8 cellular contexts compared by ENCODE assay signal in genomic region chr13:41017744-41018582, GRCh38. TPM values are rescaled to one million over a fixed set of nuclear protein-coding genes. Genes with fewer than 3 reads are reported as not detected.
DNase-seq lines count a peak whose midpoint lies in the region; ATAC-seq and TF ChIP-seq lines count a peak whose summit lies in the region.

No MANE protein-coding gene starts in this region.

- no peak for ATAC-seq in natural killer cell treated with Interleukin-12 subunit alpha and Interleukin-12 subunit beta and Interleukin-15 and Interleukin-18, amount 100 ng/mL, for 72 hours

- H4K20me1 ChIP-seq in Loucy (ENCODE audit: insufficient read depth, low read length, poor library complexity, severe bottlenecking): peaks cover 53% of the 10 kb centered on the region

- H3K36me3 Mint-ChIP-seq in Caco-2 (ENCODE audit: insufficient read depth, unreplicated experiment) (peaks cover 19% of the 10 kb centered on the region), HFFc6 (ENCODE audit: low read depth) (no peaks in the 10 kb centered on the region)
- peaks cover 14% of the 10 kb centered on the region for H3K36me3 Mint-ChIP-seq in natural killer cell treated with Interleukin-12 subunit alpha and Interleukin-12 subunit beta and Interleukin-15 and Interleukin-18, amount 100 ng/mL, for 72 hours

- TF ChIP-seq CTCF in Caco-2 (IDR thresholded peaks at IDR 0.05; ENCODE audit: insufficient read depth in 1 of 2, low read depth in 1 of 2, low read length in 1 of 2, severe bottlenecking in 1 of 2, unreplicated experiment in 1 of 2): no peak
- no peak for TF ChIP-seq CTCF in Loucy (conservative IDR thresholded peaks at IDR 0.05; ENCODE audit: low read length)
- TF ChIP-seq CTCF in breast epithelium (IDR thresholded peaks at IDR 0.05): no peak
- TF ChIP-seq CTCF in HFFc6 (IDR thresholded peaks at IDR 0.05): no peak

- no peak overlapping the region for H2AFZ ChIP-seq in Loucy (ENCODE audit: low read length)

- intact Hi-C loops in Caco-2 (cut with micrococcal nuclease; ENCODE audit: unreplicated experiment): loop anchor here (5.0 kb wide), 1 partner anchor 96 kb away; no protein-coding TSS in a partner anchor
- intact Hi-C loops in breast epithelium (cut with DNase I; ENCODE audit: low total_unique reads): no loop called here

- peak overlapping the region; percentile 71 for H3K4me2 ChIP-seq in Loucy (ENCODE audit: low read depth, low read length, poor library complexity, severe bottlenecking)

- H3K27ac ChIP-seq in breast epithelium: peak overlapping the region; percentile 70 to 90

- no peak for TF ChIP-seq POLR2A in breast epithelium (IDR thresholded peaks at IDR 0.05)

- peak overlapping the region; percentile 93 for H3K9ac ChIP-seq in Loucy (ENCODE audit: low read depth, low read length, poor library complexity, severe bottlenecking)

- H3K27me3 ChIP-seq in Caco-2 (replicated peaks; ENCODE audit: control insufficient read depth, insufficient read depth, low read length): no peaks in the 10 kb centered on the region
- no peaks in the 10 kb centered on the region for H3K27me3 ChIP-seq in Loucy (ENCODE audit: insufficient read depth, low read length, poor library complexity, severe bottlenecking)
- no peaks in the 10 kb centered on the region for H3K27me3 ChIP-seq in breast epithelium

- H3F3A ChIP-seq in Loucy (ENCODE audit: low read depth): peaks cover 3% of the 10 kb centered on the region; the same call in 1 of the 2 replicates

- H3K4me1 Mint-ChIP-seq in Caco-2 (ENCODE audit: low read depth, unreplicated experiment) (peaks cover 53% of the 10 kb centered on the region), HFFc6 (ENCODE audit: low read depth) (peaks cover 24% of the 10 kb centered on the region)
- peaks cover 40 to 53% of the 10 kb centered on the region in 2 donors for H3K4me1 Mint-ChIP-seq in natural killer cell treated with Interleukin-12 subunit alpha and Interleukin-12 subunit beta and Interleukin-15 and Interleukin-18, amount 100 ng/mL, for 72 hours (ENCODE audit: low read depth in 2 of 2)

- peak overlapping the region; percentile 88 for H3K27ac Mint-ChIP-seq in Caco-2 (ENCODE audit: unreplicated experiment)
- peak overlapping the region; percentile 91 to 97 for H3K27ac Mint-ChIP-seq in natural killer cell treated with Interleukin-12 subunit alpha and Interleukin-12 subunit beta and Interleukin-15 and Interleukin-18, amount 100 ng/mL, for 72 hours
- H3K27ac Mint-ChIP-seq in HFFc6: no peak overlapping the region

- H3K27me3 Mint-ChIP-seq in Caco-2 (ENCODE audit: insufficient read depth, unreplicated experiment): no peaks in the 10 kb centered on the region
- no peaks in the 10 kb centered on the region for H3K27me3 Mint-ChIP-seq in natural killer cell treated with Interleukin-12 subunit alpha and Interleukin-12 subunit beta and Interleukin-15 and Interleukin-18, amount 100 ng/mL, for 72 hours
- H3K27me3 Mint-ChIP-seq in HFFc6 (ENCODE audit: insufficient read depth): no peaks in the 10 kb centered on the region

- POLR2A ChIA-PET in Caco-2 (lab: Charles Lee): interaction anchor here (0.8 kb wide), 1 partner anchor 43 kb away, joined by 3 read pairs; the partner anchor contains the start of gene WBP4

- no peaks in the 10 kb centered on the region for H3K9me3 ChIP-seq in Caco-2
- H3K9me3 ChIP-seq in Loucy (ENCODE audit: insufficient read depth, low read depth, low read length): no peaks in the 10 kb centered on the region
- H3K9me3 ChIP-seq in breast epithelium: no peaks in the 10 kb centered on the region

- no TSS peak for BruUV-seq in Caco-2 (replicated peaks; lab: Mats Ljungman, UMichigan)

- H3K9me3 Mint-ChIP-seq in Caco-2 (ENCODE audit: unreplicated experiment) (no peaks in the 10 kb centered on the region), HFFc6 (no peaks in the 10 kb centered on the region)
- no peaks in the 10 kb centered on the region for H3K9me3 Mint-ChIP-seq in natural killer cell treated with Interleukin-12 subunit alpha and Interleukin-12 subunit beta and Interleukin-15 and Interleukin-18, amount 100 ng/mL, for 72 hours

- peaks cover 57% of the 10 kb centered on the region for H3K4me1 ChIP-seq in Caco-2
- H3K4me1 ChIP-seq in Loucy (ENCODE audit: insufficient read depth, low read length, poor library complexity, severe bottlenecking): peaks cover 40% of the 10 kb centered on the region
- H3K4me1 ChIP-seq in breast epithelium: peaks cover 0 to 13% of the 10 kb centered on the region in 2 donors

- DNase-seq in Caco-2: no peak
- DNase-seq in breast epithelium (ENCODE audit: low spot score in 2 of 2): no peak
- DNase-seq in natural killer cell treated with Interleukin-12 subunit alpha and Interleukin-12 subunit beta and Interleukin-15 and Interleukin-18, amount 100 ng/mL, for 72 hours (ENCODE audit: low spot score): no peak
- DNase-seq in DMS153 treated with DMSO at 0.1 percent for 48 hours (lab: John Stamatoyannopoulos, UW; ENCODE audit: unreplicated experiment): no peak
- DNase-seq in HFFc6: no peak
- no peak for DNase-seq in NCI-H510A treated with DMSO at 0.1 percent for 48 hours (lab: John Stamatoyannopoulos, UW)
- DNase-seq in anterior cingulate cortex (lab: John Stamatoyannopoulos, UW): no peak

- peak overlapping the region; percentile 26 for H3K4me3 ChIP-seq in Caco-2 (ENCODE audit: low read depth, low read length)
- H3K4me3 ChIP-seq in Loucy (ENCODE audit: low read length, poor library complexity, severe bottlenecking): peak overlapping the region; percentile 75
- peak overlapping the region; percentile 31 to 58 (median 35) for H3K4me3 ChIP-seq in breast epithelium

- H3K9me2 ChIP-seq in Loucy (replicated peaks; ENCODE audit: low read depth, low read length): no peaks in the 10 kb centered on the region

- H3K79me2 ChIP-seq in Loucy (ENCODE audit: insufficient read depth, low read length): peaks cover 98% of the 10 kb centered on the region

- CTCF ChIA-PET in Caco-2 (lab: Charles Lee): interaction anchor here (1.2 kb wide), 1 partner anchor 43 kb away, joined by 3 read pairs; no protein-coding TSS in a partner anchor

- H3K36me3 ChIP-seq in Caco-2 (ENCODE audit: control insufficient read depth, insufficient read depth, low read length): no peaks in the 10 kb centered on the region
- H3K36me3 ChIP-seq in Loucy (ENCODE audit: insufficient read depth, low read length): peaks cover 11% of the 10 kb centered on the region
- H3K36me3 ChIP-seq in breast epithelium: no peaks in the 10 kb centered on the region

- H3K4me3 Mint-ChIP-seq in Caco-2 (ENCODE audit: unreplicated experiment): peak overlapping the region; percentile 75
- peak overlapping the region; percentile 84 for H3K4me3 Mint-ChIP-seq in natural killer cell treated with Interleukin-12 subunit alpha and Interleukin-12 subunit beta and Interleukin-15 and Interleukin-18, amount 100 ng/mL, for 72 hours
- H3K4me3 Mint-ChIP-seq in HFFc6: no peak overlapping the region

RNA-seq across cellular contexts. Expression of gene ELF1, which starts 1.2 kb away (rescaled TPM):
- total RNA-seq in Caco-2 (2022): 108 and 116 TPM in 2 replicates
- 100 to 1,000 TPM; 101 to 138 (median 104) TPM for total RNA-seq in breast epithelium
- 10 to 100 TPM; 61.8 to 86.1 TPM for total RNA-seq in natural killer cell treated with Interleukin-12 subunit alpha and Interleukin-12 subunit beta and Interleukin-15 and Interleukin-18, amount 100 ng/mL, for 72 hours
- 10 to 100 TPM; 25.5 to 37.7 (median 33.4) TPM for total RNA-seq in HFFc6 (2021; fragmentation: NEBNext Ultra II Directional; extraction: Animal tissue kit (Norgen Biotek cat#: 25700))

RNA-seq across cellular contexts. Expression of gene WBP4, which starts 43.3 kb away (rescaled TPM):
- total RNA-seq in Caco-2 (2022) (12.9 and 13.6 TPM in 2 replicates), breast epithelium (10 to 100 TPM; 12.7 to 16.5 (median 13.1) TPM)
- total RNA-seq in natural killer cell treated with Interleukin-12 subunit alpha and Interleukin-12 subunit beta and Interleukin-15 and Interleukin-18, amount 100 ng/mL, for 72 hours: 10 to 100 TPM in 1 of 2 donors, 1 to 10 TPM in 1; 8.5 to 10.6 TPM
- total RNA-seq in HFFc6 (2021; fragmentation: NEBNext Ultra II Directional; extraction: Animal tissue kit (Norgen Biotek cat#: 25700)): 10 to 100 TPM; 12.0 to 16.2 (median 14.6) TPM
